In genomic region chr1:207944571-207944970, GRCh38 we compare ENCODE assay signal across 27 cellular contexts. TPM values are rescaled to one million over a fixed set of nuclear protein-coding genes. Genes with fewer than 3 reads are reported as not detected.
DNase-seq lines count a peak whose midpoint lies in the region; ATAC-seq, FAIRE-seq and TF ChIP-seq lines count a peak whose summit lies in the region.
"Had no signal": no experiment of that assay in that cellular context is flagged by ENCODE, and none has a peak within 500 bp of the region (broad histone marks: within the 10 kb centered on the region; RNA-seq: fewer than 3 reads in every experiment).

No MANE protein-coding gene starts in this region.

- no peak overlapping the region for H3K9ac ChIP-seq in Karpas-422 (ENCODE audit: low read length)

- H3K27ac Mint-ChIP-seq in activated naive CD8-positive, alpha-beta T cell treated with anti-CD3 and anti-CD28 coated beads for 36 hours: no peak overlapping the region
- H3K27ac Mint-ChIP-seq: activated CD8-positive, alpha-beta T cell treated with anti-CD3 and anti-CD28 coated beads for 36 hours; activated naive CD4-positive, alpha-beta T cell treated with anti-CD3 and anti-CD28 coated beads, Interleukin-2, amount 50 U/mL, for 72 hours; brain; CD8-positive, alpha-beta T cell; WTC11 had no signal

- no peaks in the 10 kb centered on the region for H3K9me3 Mint-ChIP-seq in activated naive CD8-positive, alpha-beta T cell treated with anti-CD3 and anti-CD28 coated beads for 36 hours
- H3K9me3 Mint-ChIP-seq: activated CD8-positive, alpha-beta T cell treated with anti-CD3 and anti-CD28 coated beads for 36 hours; activated naive CD4-positive, alpha-beta T cell treated with anti-CD3 and anti-CD28 coated beads, Interleukin-2, amount 50 U/mL, for 72 hours; activated T-cell treated with anti-CD3 and anti-CD28 coated beads, Interleukin-2, amount 50 U/mL, for 4 hours; brain; CD8-positive, alpha-beta T cell; WTC11 had no signal

- no peaks in the 10 kb centered on the region for H3K4me1 ChIP-seq in Karpas-422 (ENCODE audit: low read length)
- H3K4me1 ChIP-seq: left lung had no signal

- peak; percentile 45 for FAIRE-seq in islet of Langerhans (lab: Jason Lieb, UNC)
- FAIRE-seq: GM19239 had no signal

- no peaks in the 10 kb centered on the region for H3K4me1 Mint-ChIP-seq in activated naive CD8-positive, alpha-beta T cell treated with anti-CD3 and anti-CD28 coated beads for 36 hours
- H3K4me1 Mint-ChIP-seq: WTC11 had no signal

- no peaks in the 10 kb centered on the region for H4K20me1 ChIP-seq in Karpas-422 (ENCODE audit: insufficient read depth, low read depth, low read length)

- H3K36me3 Mint-ChIP-seq in activated naive CD8-positive, alpha-beta T cell treated with anti-CD3 and anti-CD28 coated beads for 36 hours: no peaks in the 10 kb centered on the region
- H3K36me3 Mint-ChIP-seq: activated naive CD4-positive, alpha-beta T cell treated with anti-CD3 and anti-CD28 coated beads, Interleukin-2, amount 50 U/mL, for 72 hours; brain; CD8-positive, alpha-beta T cell; WTC11 had no signal

- H3K27ac ChIP-seq in Karpas-422 (ENCODE audit: low read length): no peak overlapping the region
- H3K27ac ChIP-seq: coronary artery, gastrocnemius medialis, left lung, thyroid gland had no signal

- TF ChIP-seq CTCF in astrocyte of the spinal cord (IDR thresholded peaks at IDR 0.05; ENCODE audit: low read depth, low read length): no peak

- no peaks in the 10 kb centered on the region for H3K36me3 ChIP-seq in Karpas-422 (ENCODE audit: insufficient read depth, low read length)
- H3K36me3 ChIP-seq: gastrocnemius medialis, left lung, thyroid gland had no signal

- no peak overlapping the region for H3K4me3 Mint-ChIP-seq in activated naive CD8-positive, alpha-beta T cell treated with anti-CD3 and anti-CD28 coated beads for 36 hours
- H3K4me3 Mint-ChIP-seq: activated CD8-positive, alpha-beta T cell treated with anti-CD3 and anti-CD28 coated beads for 36 hours; activated T-cell treated with anti-CD3 and anti-CD28 coated beads, Interleukin-2, amount 50 U/mL, for 4 hours; brain; CD8-positive, alpha-beta T cell; WTC11 had no signal

- H3K4me3 ChIP-seq in Karpas-422 (ENCODE audit: low read length) (no peak overlapping the region), astrocyte of the spinal cord (ENCODE audit: low read depth, low read length) (no peak overlapping the region)
- H3K4me3 ChIP-seq: coronary artery, gastrocnemius medialis, left lung, thyroid gland had no signal

- intact Hi-C loops in left ventricle myocardium superior (cut with micrococcal nuclease): no loop called here

- no peaks in the 10 kb centered on the region for H3K79me2 ChIP-seq in Karpas-422 (ENCODE audit: low read length)

- no peak for ATAC-seq in left ventricle myocardium superior
- ATAC-seq: activated CD8-positive, alpha-beta T cell treated with anti-CD3 and anti-CD28 coated beads for 36 hours; activated naive CD4-positive, alpha-beta T cell treated with anti-CD3 and anti-CD28 coated beads, Interleukin-2, amount 50 U/mL, for 72 hours; activated T-cell treated with anti-CD3 and anti-CD28 coated beads, Interleukin-2, amount 50 U/mL, for 4 hours; CD8-positive, alpha-beta T cell; gastrocnemius medialis; left lung; WTC11 had no signal

- H3K4me2 ChIP-seq in Karpas-422 (ENCODE audit: low read depth, low read length, poor library complexity, severe bottlenecking): no peak overlapping the region

- H3K27me3 ChIP-seq in Karpas-422 (ENCODE audit: low read length): no peaks in the 10 kb centered on the region
- H3K27me3 ChIP-seq: gastrocnemius medialis, left lung, thyroid gland had no signal

- H3K9me2 ChIP-seq in Karpas-422 (replicated peaks; ENCODE audit: insufficient read depth, low read length): no peaks in the 10 kb centered on the region

- peak; percentile 81 for DNase-seq in ELR (ENCODE audit: low read depth)
- DNase-seq in Karpas-422: peak; percentile 25
- peak; percentile 36 for DNase-seq in astrocyte of the spinal cord (ENCODE audit: low read depth, low spot score)
- DNase-seq in left ventricle myocardium superior: no peak
- DNase-seq in activated naive CD8-positive, alpha-beta T cell treated with anti-CD3 and anti-CD28 coated beads for 36 hours: no peak
- DNase-seq in NCI-H1694 treated with DMSO at 0.1 percent for 48 hours (lab: John Stamatoyannopoulos, UW): no peak
- DNase-seq in COLO829 (ENCODE audit: low spot score): no peak
- DNase-seq: activated CD8-positive, alpha-beta T cell treated with anti-CD3 and anti-CD28 coated beads for 36 hours; activated T-cell treated with anti-CD3 and anti-CD28 coated beads, Interleukin-2, amount 50 U/mL, for 4 hours; CD8-positive, alpha-beta T cell; gastrocnemius medialis; HCEC 1CT; Kasumi-1; left lung; NCI-H1105 treated with DMSO at 0.1 percent for 48 hours; NCI-H69; posterior cingulate gyrus; stimulated activated CD4-positive, alpha-beta T cell treated with anti-CD3 and anti-CD28 coated beads, Interleukin-1b, Interleukin-23, amount 100 ng/mL, for 48 hours; stimulated activated naive CD4-positive, alpha-beta T cell treated with Interleukin-2 at 50 U/mL for 16 hours; thyroid gland had no signal

- in situ Hi-C loops in astrocyte of the spinal cord (cut with HindIII; ENCODE audit: low sequenced_read_pairs): no loop called here

- H2AFZ ChIP-seq in Karpas-422 (ENCODE audit: low read length): no peak overlapping the region

- peaks cover 24% of the 10 kb centered on the region for H3K27me3 Mint-ChIP-seq in activated naive CD8-positive, alpha-beta T cell treated with anti-CD3 and anti-CD28 coated beads for 36 hours

- H3K9me3 ChIP-seq in Karpas-422 (ENCODE audit: low read length): no peaks in the 10 kb centered on the region
- H3K9me3 ChIP-seq: gastrocnemius medialis, left lung, thyroid gland had no signal

RNA-seq across cellular contexts. Expression of gene CD34, which starts 33.6 kb away (rescaled TPM):
- total RNA-seq in Karpas-422 (2014; rRNA removed; shearing (Covaris generic); ENCODE audit: low replicate concordance): 0.04 TPM in 1 of 2 replicates, not detected in the other
- 72.1 TPM for total RNA-seq in left ventricle myocardium superior
- total RNA-seq in activated naive CD8-positive, alpha-beta T cell treated with anti-CD3 and anti-CD28 coated beads for 36 hours: under 1 TPM in 1 of 2 experiments, not detected in 1; 0.02 TPM
- total RNA-seq: CD8-positive, alpha-beta T cell; SK-MEL-5 had no signal

Comparison
In these comparisons a context has a peak if more than half of its experiments do, and no peak if none do; other contexts are left out.
1. DNase-seq: peak in ELR (single experiment), Karpas-422 (single experiment) and astrocyte of the spinal cord (single experiment); none in left ventricle myocardium superior (single experiment), activated naive CD8-positive, alpha-beta T cell treated with anti-CD3 and anti-CD28 coated beads for 36 hours (single experiment), NCI-H1694 treated with DMSO at 0.1 percent for 48 hours (single experiment) and COLO829 (single experiment).
2. RNA of gene CD34, which starts 33.6 kb away (total RNA-seq): 72.1 TPM in left ventricle myocardium superior (single experiment); 0.02 TPM in activated naive CD8-positive, alpha-beta T cell treated with anti-CD3 and anti-CD28 coated beads for 36 hours and 0.04 TPM in Karpas-422; every median in the first group is over 10 times any median in the second.